ENCODE assay signal across 2 cellular contexts in genomic region chr7:4730276-4730675, GRCh38.
TF ChIP-seq lines count a peak whose summit lies in the region.

No MANE protein-coding gene starts in this region.

TF ChIP-seq in IMR-90, 13 proteins besides CTCF, POLR2A, EP300 and RAD21:
- TF ChIP-seq RFX5 (IDR thresholded peaks at IDR 0.05; ENCODE audit: low read depth, low read length) = no peak
- no peak for TF ChIP-seq MXI1 (IDR thresholded peaks at IDR 0.05; ENCODE audit: borderline replicate concordance, low read depth, low read length)
- TF ChIP-seq RCOR1 (IDR thresholded peaks at IDR 0.05; ENCODE audit: insufficient replicate concordance, low read length) = no peak
- no peak for TF ChIP-seq USF2 (IDR thresholded peaks at IDR 0.05; ENCODE audit: low read depth, low read length)
- TF ChIP-seq CEBPB (IDR thresholded peaks at IDR 0.05; ENCODE audit: low read depth, low read length) = no peak
TF ChIP-seq in IMR-90: peak in this region for 0.

TF ChIP-seq in K562, 482 proteins besides CTCF, POLR2A, EP300 and RAD21:
- TF ChIP-seq ZNF197 (CRISPR knock-in tag; IDR thresholded peaks at IDR 0.05; ENCODE audit: low read depth) (no peak), KHSRP (IDR thresholded peaks at IDR 0.05) (no peak), RBM22 (IDR thresholded peaks at IDR 0.05; ENCODE audit: low read depth, low read length, poor library complexity, severe bottlenecking) (peak; percentile 30)
